12 cellular contexts compared by ENCODE assay signal in genomic region chr7:38905026-38905759, GRCh38. TPM values are rescaled to one million over a fixed set of nuclear protein-coding genes. Genes with fewer than 3 reads are reported as not detected.
DNase-seq lines count a peak whose midpoint lies in the region; ATAC-seq and TF ChIP-seq lines count a peak whose summit lies in the region.
"Had no signal": no experiment of that assay in that cellular context is flagged by ENCODE, and none has a peak within 500 bp of the region (broad histone marks: within the 10 kb centered on the region; RNA-seq: fewer than 3 reads in every experiment).

No MANE protein-coding gene starts in this region.

- H2AFZ ChIP-seq in Karpas-422 (ENCODE audit: low read length) = no peak overlapping the region

- H3K9me3 Mint-ChIP-seq in activated CD4-positive, alpha-beta T cell treated with anti-CD3 and anti-CD28 coated beads for 36 hours (ENCODE audit: low read depth) = no peaks in the 10 kb centered on the region
- H3K9me3 Mint-ChIP-seq in stimulated activated naive CD8-positive, alpha-beta T cell treated with anti-CD3 and anti-CD28 coated beads, Interleukin-15, Interleukin-2, amounts not matched to agents 100 ng/mL and 50 ng/mL, for 24 hours = no peaks in the 10 kb centered on the region
- H3K9me3 Mint-ChIP-seq in type B pancreatic cell = no peaks in the 10 kb centered on the region

- ATAC-seq in activated CD4-positive, alpha-beta T cell treated with anti-CD3 and anti-CD28 coated beads for 36 hours = peak; percentile 16
- ATAC-seq in HG02642 (IDR thresholded peaks at IDR 0.05; ENCODE audit: poor library complexity, unreplicated experiment) = peak; percentile 35
- ATAC-seq: A549 had no signal

- H3K27ac Mint-ChIP-seq in activated CD4-positive, alpha-beta T cell treated with anti-CD3 and anti-CD28 coated beads for 36 hours = no peak overlapping the region
- H3K27ac Mint-ChIP-seq in stimulated activated naive CD8-positive, alpha-beta T cell treated with anti-CD3 and anti-CD28 coated beads, Interleukin-15, Interleukin-2, amounts not matched to agents 100 ng/mL and 50 ng/mL, for 24 hours = peak overlapping the region; percentile 23
- no peak overlapping the region for H3K27ac Mint-ChIP-seq in type B pancreatic cell

- no peaks in the 10 kb centered on the region for H3K27me3 Mint-ChIP-seq in activated CD4-positive, alpha-beta T cell treated with anti-CD3 and anti-CD28 coated beads for 36 hours
- H3K27me3 Mint-ChIP-seq in stimulated activated naive CD8-positive, alpha-beta T cell treated with anti-CD3 and anti-CD28 coated beads, Interleukin-15, Interleukin-2, amounts not matched to agents 100 ng/mL and 50 ng/mL, for 24 hours = no peaks in the 10 kb centered on the region
- H3K27me3 Mint-ChIP-seq in type B pancreatic cell = no peaks in the 10 kb centered on the region

- CTCF ChIA-PET in activated CD4-positive, alpha-beta T cell treated with anti-CD3 and anti-CD28 coated beads for 36 hours (lab: Charles Lee) = interaction anchor here (0.8 kb wide), 1 partner anchor 499 kb away, joined by 5 read pairs; no protein-coding TSS in a partner anchor

- no peaks in the 10 kb centered on the region for H3K27me3 ChIP-seq in Karpas-422 (ENCODE audit: low read length)

- H3K4me1 Mint-ChIP-seq in activated CD4-positive, alpha-beta T cell treated with anti-CD3 and anti-CD28 coated beads for 36 hours = peaks cover 61% of the 10 kb centered on the region
- peaks cover 69% of the 10 kb centered on the region for H3K4me1 Mint-ChIP-seq in stimulated activated naive CD8-positive, alpha-beta T cell treated with anti-CD3 and anti-CD28 coated beads, Interleukin-15, Interleukin-2, amounts not matched to agents 100 ng/mL and 50 ng/mL, for 24 hours (ENCODE audit: low read depth)
- H3K4me1 Mint-ChIP-seq in type B pancreatic cell (ENCODE audit: unreplicated experiment) = peaks cover 39% of the 10 kb centered on the region

- no peak for TF ChIP-seq CTCF in type B pancreatic cell (conservative IDR thresholded peaks at IDR 0.05)

- no peaks in the 10 kb centered on the region for H3K36me3 ChIP-seq in Karpas-422 (ENCODE audit: insufficient read depth, low read length)
- H3K36me3 ChIP-seq: thoracic aorta had no signal

- H4K20me1 ChIP-seq in Karpas-422 (ENCODE audit: insufficient read depth, low read depth, low read length) = no peaks in the 10 kb centered on the region

- DNase-seq in activated CD4-positive, alpha-beta T cell treated with anti-CD3 and anti-CD28 coated beads for 36 hours = no peak
- DNase-seq in activated CD4-positive, alpha-beta T cell treated with anti-CD3 and anti-CD28 coated beads, Interleukin-2, amount 50 U/mL, for 4 hours = no peak
- DNase-seq in Karpas-422 (no peak), D341Med (ENCODE audit: low spot score) (no peak), substantia nigra (lab: John Stamatoyannopoulos, UW) (no peak), type B pancreatic cell (ENCODE audit: extremely low spot score, unreplicated experiment) (no peak)
- DNase-seq: glutamatergic neuron, small intestine had no signal

- no peak overlapping the region for H3K4me3 ChIP-seq in Karpas-422 (ENCODE audit: low read length)
- H3K4me3 ChIP-seq: A549, thoracic aorta had no signal

- no peak overlapping the region for H3K4me2 ChIP-seq in Karpas-422 (ENCODE audit: low read depth, low read length, poor library complexity, severe bottlenecking)
- H3K4me2 ChIP-seq: A549 had no signal

- H3K36me3 Mint-ChIP-seq in activated CD4-positive, alpha-beta T cell treated with anti-CD3 and anti-CD28 coated beads for 36 hours (ENCODE audit: low read depth) = peaks cover 4% of the 10 kb centered on the region
- H3K36me3 Mint-ChIP-seq in stimulated activated naive CD8-positive, alpha-beta T cell treated with anti-CD3 and anti-CD28 coated beads, Interleukin-15, Interleukin-2, amounts not matched to agents 100 ng/mL and 50 ng/mL, for 24 hours (ENCODE audit: low read depth) = peaks cover 14% of the 10 kb centered on the region
- no peaks in the 10 kb centered on the region for H3K36me3 Mint-ChIP-seq in type B pancreatic cell

- intact Hi-C loops in activated CD4-positive, alpha-beta T cell treated with anti-CD3 and anti-CD28 coated beads for 36 hours (cut with DNase I, micrococcal nuclease) = loop anchor here in 1 of 2 experiments (5.0 kb wide), 4 partner anchors 538 to 1042 kb away; partner anchors contain the start of gene STARD3NL

- no peaks in the 10 kb centered on the region for H3K9me2 ChIP-seq in Karpas-422 (replicated peaks; ENCODE audit: insufficient read depth, low read length)

- H3K4me1 ChIP-seq in Karpas-422 (ENCODE audit: low read length) = peaks cover 34% of the 10 kb centered on the region

- H3K9ac ChIP-seq in Karpas-422 (ENCODE audit: low read length) = no peak overlapping the region

- POLR2A ChIA-PET in activated CD4-positive, alpha-beta T cell treated with anti-CD3 and anti-CD28 coated beads for 36 hours (lab: Charles Lee) = interaction anchor here (0.6 kb wide), 1 partner anchor 1184 kb away, joined by 5 read pairs; no protein-coding TSS in a partner anchor

- H3K4me3 Mint-ChIP-seq in activated CD4-positive, alpha-beta T cell treated with anti-CD3 and anti-CD28 coated beads for 36 hours = no peak overlapping the region
- H3K4me3 Mint-ChIP-seq in stimulated activated naive CD8-positive, alpha-beta T cell treated with anti-CD3 and anti-CD28 coated beads, Interleukin-15, Interleukin-2, amounts not matched to agents 100 ng/mL and 50 ng/mL, for 24 hours = peak overlapping the region; percentile 24
- H3K4me3 Mint-ChIP-seq in type B pancreatic cell = no peak overlapping the region

- H3K9me3 ChIP-seq in Karpas-422 (ENCODE audit: low read length) = no peaks in the 10 kb centered on the region
- H3K9me3 ChIP-seq: A549, thoracic aorta had no signal

- H3K79me2 ChIP-seq in Karpas-422 (ENCODE audit: low read length) = peaks cover 87% of the 10 kb centered on the region

- H3K27ac ChIP-seq in Karpas-422 (ENCODE audit: low read length) = 0 out of 2 replicates have a peak overlapping the region, but pooled peaks have one; percentile 7
- H3K27ac ChIP-seq in substantia nigra (ENCODE audit: low read depth, low read length, poor library complexity, severe bottlenecking) = no peak overlapping the region
- H3K27ac ChIP-seq: A549, thoracic aorta had no signal

RNA-seq across cellular contexts. Expression of gene VPS41, which starts 3.8 kb away (rescaled TPM):
- 10 to 100 TPM; 48.6 to 59.3 TPM for total RNA-seq in activated CD4-positive, alpha-beta T cell treated with anti-CD3 and anti-CD28 coated beads for 36 hours
- 71.6 and 98.1 TPM in 2 replicates for total RNA-seq in Karpas-422 (2014; rRNA removed; shearing (Covaris generic); ENCODE audit: low replicate concordance)
- total RNA-seq in type B pancreatic cell (ENCODE audit: low replicate concordance) = 91.0 and 95.5 TPM in 2 replicates
